ENCODE assay signal across 8 cellular contexts in genomic region chr3:129592362-129593150, GRCh38. TPM values are rescaled to one million over a fixed set of nuclear protein-coding genes. Genes with fewer than 3 reads are reported as not detected.
DNase-seq lines count a peak whose midpoint lies in the region; ATAC-seq and TF ChIP-seq lines count a peak whose summit lies in the region.

No MANE protein-coding gene starts in this region.

- H3K4me1 ChIP-seq in HUES64 (ENCODE audit: insufficient read depth, low read length), result peaks cover 42% of the 10 kb centered on the region
- H3K4me1 ChIP-seq in effector memory CD4-positive, alpha-beta T cell (ENCODE audit: control insufficient read depth, insufficient read depth, low read length, poor library complexity, severe bottlenecking), result peaks cover 17% of the 10 kb centered on the region

- no peaks in the 10 kb centered on the region for H3K9me3 ChIP-seq in HUES64 (ENCODE audit: insufficient read depth, low read depth, low read length)
- no peaks in the 10 kb centered on the region for H3K9me3 ChIP-seq in effector memory CD4-positive, alpha-beta T cell (ENCODE audit: control insufficient read depth, low read length)

- peak overlapping the region; percentile 83 for H3K27ac Mint-ChIP-seq in stimulated activated effector memory CD8-positive, alpha-beta T cell treated with anti-CD3 and anti-CD28 coated beads, Interleukin-12 subunit alpha, Interleukin-12 subunit beta, amount 100 ng/mL, for 72 hours

- peaks cover 50% of the 10 kb centered on the region for H3K4me1 Mint-ChIP-seq in stimulated activated effector memory CD8-positive, alpha-beta T cell treated with anti-CD3 and anti-CD28 coated beads, Interleukin-12 subunit alpha, Interleukin-12 subunit beta, amount 100 ng/mL, for 72 hours

- peaks cover 16% of the 10 kb centered on the region for H3K36me3 Mint-ChIP-seq in stimulated activated effector memory CD8-positive, alpha-beta T cell treated with anti-CD3 and anti-CD28 coated beads, Interleukin-12 subunit alpha, Interleukin-12 subunit beta, amount 100 ng/mL, for 72 hours

- H3K9me3 Mint-ChIP-seq in stimulated activated effector memory CD8-positive, alpha-beta T cell treated with anti-CD3 and anti-CD28 coated beads, Interleukin-12 subunit alpha, Interleukin-12 subunit beta, amount 100 ng/mL, for 72 hours, result no peaks in the 10 kb centered on the region

- no peaks in the 10 kb centered on the region for H3K36me3 ChIP-seq in HUES64 (ENCODE audit: insufficient read depth, low read length)
- H3K36me3 ChIP-seq in effector memory CD4-positive, alpha-beta T cell (ENCODE audit: control insufficient read depth, insufficient read depth, low read length), result no peaks in the 10 kb centered on the region

- 8% methylated on average over 21 of the region's 26 CpGs for WGBS in HUES64

- DNase-seq in cardiac fibroblast (ENCODE audit: low read depth in 2 of 2) (peak; percentile 71 to 72), left lobe of liver (ENCODE audit: low spot score) (no peak), NCI-H524 treated with DMSO at 0.1 percent for 48 hours (lab: John Stamatoyannopoulos, UW) (no peak), LoVo (ENCODE audit: low spot score) (no peak)
- DNase-seq in stimulated activated effector memory CD8-positive, alpha-beta T cell treated with anti-CD3 and anti-CD28 coated beads, Interleukin-12 subunit alpha, Interleukin-12 subunit beta, amount 100 ng/mL, for 72 hours (ENCODE audit: low spot score in 2 of 2), result no peak
- DNase-seq in effector memory CD4-positive, alpha-beta T cell, result no peak

- H3K9ac ChIP-seq in HUES64 (ENCODE audit: low read depth, low read length), result peak overlapping the region; percentile 18; the same call in 1 of the 2 replicates

- no peak for TF ChIP-seq CTCF in cardiac fibroblast (IDR thresholded peaks at IDR 0.05; ENCODE audit: low read depth, low read length)

- ATAC-seq in left lobe of liver, result peak; percentile 31
- ATAC-seq in stimulated activated effector memory CD8-positive, alpha-beta T cell treated with anti-CD3 and anti-CD28 coated beads, Interleukin-12 subunit alpha, Interleukin-12 subunit beta, amount 100 ng/mL, for 72 hours, result no peak
- ATAC-seq in GM19023 (IDR thresholded peaks at IDR 0.05; ENCODE audit: unreplicated experiment), result no peak

- H3K4me3 Mint-ChIP-seq in stimulated activated effector memory CD8-positive, alpha-beta T cell treated with anti-CD3 and anti-CD28 coated beads, Interleukin-12 subunit alpha, Interleukin-12 subunit beta, amount 100 ng/mL, for 72 hours, result peak overlapping the region; percentile 72

- no peaks in the 10 kb centered on the region for H3K27me3 ChIP-seq in HUES64 (ENCODE audit: insufficient read depth, low read length)
- no peaks in the 10 kb centered on the region for H3K27me3 ChIP-seq in effector memory CD4-positive, alpha-beta T cell (replicated peaks; ENCODE audit: control insufficient read depth, insufficient read depth, low read length, poor library complexity, severe bottlenecking)

- H3K4me3 ChIP-seq in HUES64 (ENCODE audit: low read length), result peak overlapping the region; percentile 39
- H3K4me3 ChIP-seq in cardiac fibroblast (replicated peaks in 1 of 2; ENCODE audit: low read depth in 2 of 2, low read length in 2 of 2), result no peak overlapping the region
- no peak overlapping the region for H3K4me3 ChIP-seq in effector memory CD4-positive, alpha-beta T cell (ENCODE audit: insufficient read depth, low read depth, low read length, poor library complexity, severe bottlenecking)

- H3K27ac ChIP-seq in HUES64 (ENCODE audit: low read depth, low read length), result peak overlapping the region; percentile 47
- H3K27ac ChIP-seq in effector memory CD4-positive, alpha-beta T cell (ENCODE audit: insufficient read depth, low read length, poor library complexity, severe bottlenecking), result no peak overlapping the region

RNA-seq across cellular contexts. Expression of gene PLXND1, which starts 13.9 kb away (rescaled TPM):
- polyA plus RNA-seq in HUES64 (2013, experiment 1 of 2), result 33.5 TPM
- 48.6 TPM for polyA plus RNA-seq in HUES64 (2013, experiment 2 of 2)
- total RNA-seq in left lobe of liver, result 29.5 TPM

RNA-seq across cellular contexts. Expression of gene H1-8, which starts 49.6 kb away (rescaled TPM):
- polyA plus RNA-seq in HUES64 (2013, experiment 1 of 2), result not detected
- polyA plus RNA-seq in HUES64 (2013, experiment 2 of 2), result not detected
- not detected for total RNA-seq in left lobe of liver

Comparison
In these comparisons a context has a peak if more than half of its experiments do, and no peak if none do; other contexts are left out.
1. DNase-seq: peak in cardiac fibroblast (2 of 2); none in left lobe of liver (single experiment), stimulated activated effector memory CD8-positive, alpha-beta T cell treated with anti-CD3 and anti-CD28 coated beads, Interleukin-12 subunit alpha, Interleukin-12 subunit beta, amount 100 ng/mL, for 72 hours (0 of 2), NCI-H524 treated with DMSO at 0.1 percent for 48 hours (single experiment), effector memory CD4-positive, alpha-beta T cell (0 of 3) and LoVo (single experiment).